In genomic region chr3:17740703-17741102, GRCh38 we compare ENCODE assay signal across 1 cellular context.
A peak's percentile ranks its signal among the peaks of the same experiment; 100 is the strongest.
TF ChIP-seq lines count a peak whose summit lies in the region.

No MANE protein-coding gene starts in this region.

TF ChIP-seq in HepG2, 621 proteins besides CTCF, POLR2A, EP300 and RAD21 (continued from another document and continues in another):
- TF ChIP-seq TAF1 (CRISPR knock-in tag; IDR thresholded peaks at IDR 0.05): peak; percentile 52; the same call in 1 of the 2 replicates
- TF ChIP-seq ZNF414 (CRISPR knock-in tag; IDR thresholded peaks at IDR 0.05): no peak
- TF ChIP-seq ZNF839 (CRISPR knock-in tag; IDR thresholded peaks at IDR 0.05; ENCODE audit: borderline replicate concordance): no peak
- TF ChIP-seq TFE3 (CRISPR knock-in tag; IDR thresholded peaks at IDR 0.05): no peak
- no peak for TF ChIP-seq CBFB (CRISPR knock-in tag; IDR thresholded peaks at IDR 0.05)
- TF ChIP-seq IKZF4 (CRISPR knock-in tag; IDR thresholded peaks at IDR 0.05; ENCODE audit: borderline replicate concordance, low read depth, not compliant biosample characterization): no peak
- TF ChIP-seq ZNF326 (CRISPR knock-in tag; IDR thresholded peaks at IDR 0.05; ENCODE audit: borderline replicate concordance): no peak
- no peak for TF ChIP-seq ZNF749 (CRISPR knock-in tag; IDR thresholded peaks at IDR 0.05; ENCODE audit: borderline replicate concordance)
- TF ChIP-seq ZEB1 (IDR thresholded peaks at IDR 0.05; ENCODE audit: insufficient replicate concordance, low read depth): no peak
- no peak for TF ChIP-seq CBX5 (CRISPR knock-in tag; IDR thresholded peaks at IDR 0.05; ENCODE audit: borderline replicate concordance)
- TF ChIP-seq CREB3 (CRISPR knock-in tag; IDR thresholded peaks at IDR 0.05): no peak
- TF ChIP-seq RXRB (CRISPR knock-in tag; IDR thresholded peaks at IDR 0.05; ENCODE audit: borderline replicate concordance): 0 out of 2 replicates have a peak, but pooled peaks have one; percentile 14
- TF ChIP-seq ZNF33B (CRISPR knock-in tag; IDR thresholded peaks at IDR 0.05): no peak
- TF ChIP-seq DRAP1 (CRISPR knock-in tag; IDR thresholded peaks at IDR 0.05): peak; percentile 56
- TF ChIP-seq IRF2 (CRISPR knock-in tag; IDR thresholded peaks at IDR 0.05): peak; percentile 45; the same call in 1 of the 2 replicates
- no peak for TF ChIP-seq ZBTB38 (CRISPR knock-in tag; IDR thresholded peaks at IDR 0.05)
- 0 out of 2 replicates have a peak, but pooled peaks have one; percentile 14 for TF ChIP-seq GATA4 (IDR thresholded peaks at IDR 0.05; ENCODE audit: borderline replicate concordance, low read depth)
- TF ChIP-seq ZGPAT (CRISPR knock-in tag; IDR thresholded peaks at IDR 0.05): no peak
- no peak for TF ChIP-seq HHEX (CRISPR knock-in tag; IDR thresholded peaks at IDR 0.05)
- peak; percentile 91 for TF ChIP-seq TEAD3 (CRISPR knock-in tag; optimal IDR thresholded peaks at IDR 0.05; ENCODE audit: borderline replicate concordance)
- no peak for TF ChIP-seq ZNF24 (IDR thresholded peaks at IDR 0.05)
- TF ChIP-seq MXD3 (CRISPR knock-in tag; IDR thresholded peaks at IDR 0.05): no peak
- TF ChIP-seq XRCC5 (optimal IDR thresholded peaks at IDR 0.05; ENCODE audit: low read length): no peak
- TF ChIP-seq ARID5B (CRISPR knock-in tag; IDR thresholded peaks at IDR 0.05): peak; percentile 45; the same call in 1 of the 2 replicates
- no peak for TF ChIP-seq ZBTB2 (CRISPR knock-in tag; IDR thresholded peaks at IDR 0.05; ENCODE audit: low read depth)
- peak; percentile 20; the same call in 1 of the 2 replicates for TF ChIP-seq ARID3A (IDR thresholded peaks at IDR 0.05; ENCODE audit: low read depth, low read length)
- TF ChIP-seq ZNF230 (CRISPR knock-in tag; IDR thresholded peaks at IDR 0.05): no peak
- no peak for TF ChIP-seq SOX6 (IDR thresholded peaks at IDR 0.05)
- no peak for TF ChIP-seq SOX6 (CRISPR knock-in tag; IDR thresholded peaks at IDR 0.05)
- no peak for TF ChIP-seq ZNF101 (CRISPR knock-in tag; IDR thresholded peaks at IDR 0.05; ENCODE audit: borderline replicate concordance, low read depth)
- no peak for TF ChIP-seq SRSF4 (IDR thresholded peaks at IDR 0.05; ENCODE audit: low read depth, low read length, poor library complexity, severe bottlenecking)
- no peak for TF ChIP-seq FOXA1 (IDR thresholded peaks at IDR 0.05)
- TF ChIP-seq FOXA1 (CRISPR knock-in tag; IDR thresholded peaks at IDR 0.05): no peak
- TF ChIP-seq HES4 (CRISPR knock-in tag; IDR thresholded peaks at IDR 0.05; ENCODE audit: borderline replicate concordance): no peak
- TF ChIP-seq ZNF331 (CRISPR knock-in tag; IDR thresholded peaks at IDR 0.05): peak; percentile 25; the same call in 1 of the 2 replicates
- TF ChIP-seq SUZ12 (IDR thresholded peaks at IDR 0.05; ENCODE audit: low read depth, low read length): no peak
- TF ChIP-seq TEF (CRISPR knock-in tag; IDR thresholded peaks at IDR 0.05): no peak
- TF ChIP-seq NCOA1 (CRISPR knock-in tag; IDR thresholded peaks at IDR 0.05): no peak
- no peak for TF ChIP-seq TGIF2 (CRISPR knock-in tag; IDR thresholded peaks at IDR 0.05)
- TF ChIP-seq CREB1 (IDR thresholded peaks at IDR 0.05): peak; percentile 58; the same call in 1 of the 2 replicates
- TF ChIP-seq CREB1 (CRISPR knock-in tag; IDR thresholded peaks at IDR 0.05): no peak
- TF ChIP-seq ZNF263 (CRISPR knock-in tag; IDR thresholded peaks at IDR 0.05): no peak
- peak; percentile 44 for TF ChIP-seq FOSL2 (CRISPR knock-in tag; IDR thresholded peaks at IDR 0.05)
- 0 out of 2 replicates have a peak, but pooled peaks have one; percentile 16 for TF ChIP-seq ZNF792 (CRISPR knock-in tag; IDR thresholded peaks at IDR 0.05)
- no peak for TF ChIP-seq MLLT10 (CRISPR knock-in tag; IDR thresholded peaks at IDR 0.05)
- TF ChIP-seq MYC (CRISPR knock-in tag; IDR thresholded peaks at IDR 0.05; ENCODE audit: borderline replicate concordance): no peak
- TF ChIP-seq ZNF292 (CRISPR knock-in tag; IDR thresholded peaks at IDR 0.05; ENCODE audit: borderline replicate concordance, low read depth): peak; percentile 78; the same call in 1 of the 2 replicates
- TF ChIP-seq NFIC (IDR thresholded peaks at IDR 0.05; ENCODE audit: low read length): no peak
- no peak for TF ChIP-seq PHF8 (CRISPR knock-in tag; IDR thresholded peaks at IDR 0.05)
- TF ChIP-seq ZNF264 (CRISPR knock-in tag; IDR thresholded peaks at IDR 0.05): no peak
- no peak for TF ChIP-seq MBNL3 (CRISPR knock-in tag; conservative IDR thresholded peaks at IDR 0.05)
- no peak for TF ChIP-seq HNRNPL (IDR thresholded peaks at IDR 0.05; ENCODE audit: low read depth, low read length)
- no peak for TF ChIP-seq ZNF784 (CRISPR knock-in tag; IDR thresholded peaks at IDR 0.05; ENCODE audit: borderline replicate concordance)
- TF ChIP-seq KLF9 (CRISPR knock-in tag; IDR thresholded peaks at IDR 0.05; ENCODE audit: low read depth): no peak
- peak; percentile 34; the same call in 1 of the 2 replicates for TF ChIP-seq ZNF644 (CRISPR knock-in tag; IDR thresholded peaks at IDR 0.05; ENCODE audit: low read depth)
- no peak for TF ChIP-seq ZNF34 (CRISPR knock-in tag; IDR thresholded peaks at IDR 0.05; ENCODE audit: borderline replicate concordance)
- TF ChIP-seq MATR3 (CRISPR knock-in tag; IDR thresholded peaks at IDR 0.05): no peak
